ENCODE assay signal across 4 cellular contexts in the genomic region with DNA sequence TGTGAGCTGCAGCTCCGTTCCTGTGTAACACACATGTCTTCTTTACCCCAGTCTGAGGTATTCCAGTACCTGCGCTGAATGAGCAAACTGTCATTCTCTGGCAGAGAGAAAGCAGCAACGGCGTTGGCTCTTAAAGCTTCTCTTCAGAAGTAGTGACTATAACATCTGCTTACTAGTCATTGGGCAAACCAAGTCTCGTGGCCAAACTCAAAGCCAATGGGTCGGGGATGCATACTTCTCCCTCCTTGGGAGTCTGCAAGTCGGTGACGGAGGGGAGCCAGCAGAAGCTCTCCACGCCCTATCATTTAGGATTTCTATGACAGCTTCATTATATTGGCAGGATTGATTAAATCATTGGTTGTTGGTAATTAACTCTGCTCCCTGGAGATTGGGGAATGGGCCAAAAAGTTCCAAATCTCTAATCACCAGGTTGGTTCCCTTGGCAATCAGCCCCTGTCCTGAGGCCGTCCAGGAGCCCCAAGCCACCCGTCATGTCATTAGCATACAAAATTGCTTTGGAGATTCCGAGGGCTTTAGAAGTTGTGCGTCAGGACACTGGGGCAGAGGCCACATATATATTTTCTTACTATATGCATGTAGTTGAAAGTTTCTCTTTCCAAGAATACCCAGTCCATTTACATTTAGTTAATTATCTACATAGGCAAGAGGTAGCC.
"Had no signal": no experiment of that assay in that cellular context is flagged by ENCODE, and none has a peak within 500 bp of the region (broad histone marks: within the 10 kb centered on the region; RNA-seq: fewer than 3 reads in every experiment).

No MANE protein-coding gene starts in this region.

- ATAC-seq: GM23338 had no signal

- DNase-seq: H9, HCEC 1CT, IMR-90 had no signal

- H3K4me3 ChIP-seq: GM23338 had no signal
